In the genomic region with DNA sequence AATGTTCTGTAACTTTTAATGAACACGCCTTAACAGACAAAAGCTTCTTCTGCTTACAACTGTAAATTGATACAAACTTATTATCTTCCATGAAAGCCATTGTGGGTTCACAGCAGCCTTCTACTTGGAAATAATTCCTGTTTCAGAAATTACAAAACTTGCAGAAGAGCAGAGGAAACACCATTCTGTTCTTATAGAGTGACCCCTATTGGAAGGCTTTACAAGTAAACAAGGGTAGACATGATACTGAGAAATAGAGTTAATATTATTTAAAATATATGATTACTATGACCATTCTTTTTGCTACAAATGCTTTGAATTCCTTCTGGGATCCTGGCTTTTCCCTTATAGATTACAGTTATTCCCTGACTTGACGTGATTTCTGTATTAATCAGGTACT, we compare ENCODE assay signal across 18 cellular contexts. TPM values are rescaled to one million over a fixed set of nuclear protein-coding genes. Genes with fewer than 3 reads are reported as not detected.
"Had no signal": no experiment of that assay in that cellular context is flagged by ENCODE, and none has a peak within 500 bp of the region (broad histone marks: within the 10 kb centered on the region; RNA-seq: fewer than 3 reads in every experiment).

No MANE protein-coding gene starts in this region.

- H3K4me1 ChIP-seq: psoas muscle, right lobe of liver had no signal

- DNase-seq: activated B cell treated with CpG ODN at 0.5 μM for 24 hours; activated CD4-positive, alpha-beta memory T cell treated with anti-CD3 and anti-CD28 coated beads for 36 hours; activated CD4-positive, alpha-beta T cell treated with anti-CD3 and anti-CD28 coated beads for 4 hours; activated gamma-delta T cell treated with Interleukin-2 at 50 U/mL for 16 hours; activated T-cell treated with anti-CD3 and anti-CD28 coated beads for 4 hours; dorsolateral prefrontal cortex; erythroblast; left ventricle myocardium superior; psoas muscle; right lobe of liver; stimulated activated CD4-positive, alpha-beta T cell treated with anti-CD3 and anti-CD28 coated beads, Interleukin-4, amount 100 ng/mL, for 4 hours; stimulated activated naive B cell treated with anti-CD40 and anti-IgM and Interleukin-4, amounts not matched to agents 10 μg/mL and 1 μg/mL and 100 μg/mL, for 72 hours; T-cell had no signal

- H3K9me3 ChIP-seq: psoas muscle, right lobe of liver, thoracic aorta had no signal

- H3K4me3 ChIP-seq: dorsolateral prefrontal cortex, psoas muscle, right lobe of liver, thoracic aorta had no signal

- H3K27ac ChIP-seq: dorsolateral prefrontal cortex, psoas muscle, right lobe of liver, thoracic aorta had no signal

- H3K36me3 ChIP-seq: right lobe of liver, thoracic aorta had no signal

- H3K27me3 ChIP-seq: dorsolateral prefrontal cortex, right lobe of liver had no signal

- ATAC-seq: left ventricle myocardium superior; psoas muscle; right lobe of liver; stimulated activated naive B cell treated with anti-CD40 and anti-IgM and Interleukin-4, amounts not matched to agents 10 μg/mL and 1 μg/mL and 100 μg/mL, for 72 hours; T-cell had no signal

RNA-seq across cellular contexts. Expression of a gene that starts 32.4 kb away (rescaled TPM):
- total RNA-seq: activated B cell treated with CpG ODN at 0.5 μM for 24 hours; activated CD4-positive, alpha-beta memory T cell treated with anti-CD3 and anti-CD28 coated beads for 36 hours; activated T-helper 1 cell treated with anti-CD3 and anti-CD28 coated beads, Interleukin-12 subunit alpha, Interleukin-12 subunit beta, Interleukin-2, Interleukin-4 antibody, amounts not matched to agents 30 ng/mL and 10 ng/mL and 1 ng/mL, durations not matched to agents 14 hours and 24 hours and 36 hours; kidney epithelial cell; mononuclear cell; psoas muscle; right lobe of liver; T-cell; ureter had no signal
- polyA plus RNA-seq: psoas muscle had no signal
